ENCODE assay signal across 22 cellular contexts in the genomic region with DNA sequence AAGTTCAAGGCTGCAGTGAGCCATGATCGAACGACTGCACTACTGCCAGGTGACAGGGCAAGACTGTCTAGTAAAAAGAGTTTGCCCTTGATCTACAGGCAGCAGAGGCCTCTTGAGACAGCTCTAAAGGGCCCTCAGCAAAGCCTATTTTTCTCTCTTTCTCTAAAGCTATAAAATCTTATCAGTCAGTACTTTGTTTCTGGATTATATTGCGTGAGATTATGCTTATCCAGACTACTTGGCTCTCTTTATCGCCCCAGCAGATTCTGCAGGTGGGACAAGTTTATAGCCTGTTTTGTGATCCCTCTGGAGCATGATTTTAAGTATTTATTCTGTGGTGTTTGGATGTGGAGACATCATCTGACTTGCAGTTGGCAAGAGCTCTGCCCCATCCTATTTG. TPM values are rescaled to one million over a fixed set of nuclear protein-coding genes. Genes with fewer than 3 reads are reported as not detected.
A peak's percentile ranks its signal among the peaks of the same experiment; 100 is the strongest.
DNase-seq lines count a peak whose midpoint lies in the region; ATAC-seq and TF ChIP-seq lines count a peak whose summit lies in the region.
"Had no signal": no experiment of that assay in that cellular context is flagged by ENCODE, and none has a peak within 500 bp of the region (broad histone marks: within the 10 kb centered on the region; RNA-seq: fewer than 3 reads in every experiment).

No MANE protein-coding gene starts in this region.

- no peak for TF ChIP-seq CTCF in thyroid gland (IDR thresholded peaks at IDR 0.05)

- no peak for TF ChIP-seq POLR2A in thyroid gland (IDR thresholded peaks at IDR 0.05)

- no peaks in the 10 kb centered on the region for H3K27me3 ChIP-seq in effector memory CD4-positive, alpha-beta T cell (replicated peaks; ENCODE audit: control insufficient read depth, insufficient read depth, low read length, poor library complexity, severe bottlenecking)
- no peaks in the 10 kb centered on the region for H3K27me3 ChIP-seq in thyroid gland
- H3K27me3 ChIP-seq: cardiac muscle cell, heart right ventricle, ovary had no signal

- H3K9me3 ChIP-seq in effector memory CD4-positive, alpha-beta T cell (ENCODE audit: control insufficient read depth, low read length), result no peaks in the 10 kb centered on the region
- H3K9me3 ChIP-seq in thyroid gland, result no peaks in the 10 kb centered on the region
- H3K9me3 ChIP-seq: heart right ventricle, ovary had no signal

- no peaks in the 10 kb centered on the region for H3K9me3 Mint-ChIP-seq in activated T-cell treated with anti-CD3 and anti-CD28 coated beads, Interleukin-2, amount 50 U/mL, for 24 hours
- H3K9me3 Mint-ChIP-seq in IgD-negative memory B cell, result no peaks in the 10 kb centered on the region
- H3K9me3 Mint-ChIP-seq in stimulated activated naive CD8-positive, alpha-beta T cell treated with anti-CD3 and anti-CD28 coated beads, Interleukin-15, amount 100 ng/mL, for 72 hours, result no peaks in the 10 kb centered on the region
- H3K9me3 Mint-ChIP-seq: activated naive CD4-positive, alpha-beta T cell treated with anti-CD3 and anti-CD28 coated beads, Interleukin-2, amount 50 U/mL, for 72 hours; mesothelial cell of epicardium had no signal

- peak overlapping the region; percentile 37 for H3K4me3 Mint-ChIP-seq in activated T-cell treated with anti-CD3 and anti-CD28 coated beads, Interleukin-2, amount 50 U/mL, for 24 hours
- peak overlapping the region in 3 of 4 donors; percentile 14 to 65 (median 58) for H3K4me3 Mint-ChIP-seq in IgD-negative memory B cell
- peak overlapping the region; percentile 0 to 2 for H3K4me3 Mint-ChIP-seq in stimulated activated naive CD8-positive, alpha-beta T cell treated with anti-CD3 and anti-CD28 coated beads, Interleukin-15, amount 100 ng/mL, for 72 hours

- peak overlapping the region; percentile 51 for H3K27ac ChIP-seq in effector memory CD4-positive, alpha-beta T cell (ENCODE audit: insufficient read depth, low read length, poor library complexity, severe bottlenecking)
- no peak overlapping the region for H3K27ac ChIP-seq in thyroid gland
- H3K27ac ChIP-seq: cardiac muscle cell, heart right ventricle, ovary had no signal

- peaks cover 34% of the 10 kb centered on the region for H3K4me1 Mint-ChIP-seq in activated T-cell treated with anti-CD3 and anti-CD28 coated beads, Interleukin-2, amount 50 U/mL, for 24 hours (ENCODE audit: low read depth)
- peaks cover 13 to 26% (median 16%) of the 10 kb centered on the region in 3 donors for H3K4me1 Mint-ChIP-seq in IgD-negative memory B cell
- peaks cover 39% of the 10 kb centered on the region for H3K4me1 Mint-ChIP-seq in stimulated activated naive CD8-positive, alpha-beta T cell treated with anti-CD3 and anti-CD28 coated beads, Interleukin-15, amount 100 ng/mL, for 72 hours

- H3K36me3 ChIP-seq in effector memory CD4-positive, alpha-beta T cell (ENCODE audit: control insufficient read depth, insufficient read depth, low read length), result peaks cover 35% of the 10 kb centered on the region
- peaks cover 13 to 21% of the 10 kb centered on the region in 2 donors for H3K36me3 ChIP-seq in thyroid gland
- H3K36me3 ChIP-seq: ovary had no signal

- 75 to 84% methylated on average over 4 of the region's 4 CpGs for WGBS in thyroid gland, 2 donors

- intact Hi-C loops in thyroid gland (cut with DNase I), result loop anchor here (5.0 kb wide), 1 partner anchor 148 kb away; a partner anchor contains a TSS

- H3K27me3 Mint-ChIP-seq in activated T-cell treated with anti-CD3 and anti-CD28 coated beads, Interleukin-2, amount 50 U/mL, for 24 hours, result no peaks in the 10 kb centered on the region
- no peaks in the 10 kb centered on the region for H3K27me3 Mint-ChIP-seq in IgD-negative memory B cell
- no peaks in the 10 kb centered on the region for H3K27me3 Mint-ChIP-seq in stimulated activated naive CD8-positive, alpha-beta T cell treated with anti-CD3 and anti-CD28 coated beads, Interleukin-15, amount 100 ng/mL, for 72 hours

- H3K4me1 ChIP-seq in effector memory CD4-positive, alpha-beta T cell (ENCODE audit: control insufficient read depth, insufficient read depth, low read length, poor library complexity, severe bottlenecking), result peaks cover 13% of the 10 kb centered on the region
- peaks cover 19 to 27% of the 10 kb centered on the region in 2 donors for H3K4me1 ChIP-seq in thyroid gland

- DNase-seq in activated T-cell treated with anti-CD3 and anti-CD28 coated beads, Interleukin-2, amount 50 U/mL, for 24 hours, result no peak
- DNase-seq in activated T-cell treated with anti-CD3 and anti-CD28 coated beads, Interleukin-2, amount 50 U/mL, for 1 hour, result no peak
- DNase-seq in effector memory CD4-positive, alpha-beta T cell, result no peak
- DNase-seq in stimulated activated naive CD8-positive, alpha-beta T cell treated with anti-CD3 and anti-CD28 coated beads, Interleukin-15, amount 100 ng/mL, for 72 hours, result no peak
- DNase-seq in left lobe of liver (ENCODE audit: low spot score) (no peak), SIG-M5 treated with dmso at 0.1 percent for 504 hours (lab: John Stamatoyannopoulos, UW; ENCODE audit: unreplicated experiment) (no peak), thyroid gland (no peak)
- DNase-seq: activated CD8-positive, alpha-beta memory T cell treated with anti-CD3 and anti-CD28 coated beads for 24 hours; DMS53; effector CD4-positive, alpha-beta T cell; heart right ventricle; kidney glomerular epithelial cell; NCI-H1436 treated with DMSO at 0.1 percent for 48 hours; NCI-H446; ovary; Right ventricle myocardium superior; stimulated activated CD4-positive, alpha-beta T cell treated with anti-CD3 and anti-CD28 coated beads, Interleukin-4, amount 100 ng/mL, for 1 hour had no signal

- no peak overlapping the region for H3K4me3 ChIP-seq in effector memory CD4-positive, alpha-beta T cell (ENCODE audit: insufficient read depth, low read depth, low read length, poor library complexity, severe bottlenecking)
- H3K4me3 ChIP-seq in thyroid gland (replicated peaks in 1 of 3), result no peak overlapping the region
- H3K4me3 ChIP-seq: cardiac muscle cell, heart right ventricle, ovary had no signal

- peak overlapping the region; percentile 78 for H3K27ac Mint-ChIP-seq in activated T-cell treated with anti-CD3 and anti-CD28 coated beads, Interleukin-2, amount 50 U/mL, for 24 hours
- H3K27ac Mint-ChIP-seq in IgD-negative memory B cell, result peak overlapping the region in 2 of 3 donors; percentile 31 to 95
- H3K27ac Mint-ChIP-seq in stimulated activated naive CD8-positive, alpha-beta T cell treated with anti-CD3 and anti-CD28 coated beads, Interleukin-15, amount 100 ng/mL, for 72 hours, result peak overlapping the region in 1 of 2 donors; percentile 40

- H3K36me3 Mint-ChIP-seq in activated T-cell treated with anti-CD3 and anti-CD28 coated beads, Interleukin-2, amount 50 U/mL, for 24 hours (ENCODE audit: low read depth), result peaks cover 61% of the 10 kb centered on the region
- H3K36me3 Mint-ChIP-seq in IgD-negative memory B cell, result peaks cover 6% of the 10 kb centered on the region

- ATAC-seq in stimulated activated naive CD8-positive, alpha-beta T cell treated with anti-CD3 and anti-CD28 coated beads, Interleukin-15, amount 100 ng/mL, for 72 hours, result no peak
- no peak for ATAC-seq in left lobe of liver
- ATAC-seq: activated naive CD4-positive, alpha-beta T cell treated with anti-CD3 and anti-CD28 coated beads, Interleukin-2, amount 50 U/mL, for 72 hours; heart right ventricle had no signal

RNA-seq across cellular contexts. Expression of a gene that starts 2.7 kb away (rescaled TPM):
- 34.0 TPM for polyA plus RNA-seq in IgD-negative memory B cell
- total RNA-seq in left lobe of liver (6.1 TPM), thyroid gland (10 to 100 TPM; 17.0 to 28.5 (median 19.3) TPM)

RNA-seq across cellular contexts. Expression of a gene that starts 11.3 kb away (rescaled TPM):
- polyA plus RNA-seq in IgD-negative memory B cell, result not detected
- total RNA-seq in left lobe of liver, result not detected
- total RNA-seq in thyroid gland, result 1 to 10 TPM in 2 of 4 donors, under 1 TPM in 2; 0.54 to 1.3 (median 1.0) TPM
- total RNA-seq: Right ventricle myocardium superior had no signal

RNA-seq across cellular contexts. Expression of a gene that starts 56.1 kb away (rescaled TPM):
- not detected for polyA plus RNA-seq in IgD-negative memory B cell
- not detected for total RNA-seq in left lobe of liver
- total RNA-seq in thyroid gland, result 1 to 10 TPM in 1 of 4 donors, not detected in 3; 4.8 TPM
- total RNA-seq: cardiac muscle cell, ureter had no signal
- polyA plus RNA-seq: cardiac muscle cell had no signal

Comparison
In these comparisons a context has a peak if more than half of its experiments do, and no peak if none do; other contexts are left out.
1. H3K4me3 Mint-ChIP-seq: peak in every context shown above with its lines; median percentile 58 in IgD-negative memory B cell; 37 in activated T-cell treated with anti-CD3 and anti-CD28 coated beads, Interleukin-2, amount 50 U/mL, for 24 hours; 1 in stimulated activated naive CD8-positive, alpha-beta T cell treated with anti-CD3 and anti-CD28 coated beads, Interleukin-15, amount 100 ng/mL, for 72 hours.